ENCODE assay signal across 10 cellular contexts in genomic region chr10:14389981-14390590, GRCh38. TPM values are rescaled to one million over a fixed set of nuclear protein-coding genes. Genes with fewer than 3 reads are reported as not detected.
DNase-seq lines count a peak whose midpoint lies in the region; ATAC-seq lines count a peak whose summit lies in the region.
"Had no signal": no experiment of that assay in that cellular context is flagged by ENCODE, and none has a peak within 500 bp of the region (broad histone marks: within the 10 kb centered on the region; RNA-seq: fewer than 3 reads in every experiment).

No MANE protein-coding gene starts in this region.

- H3K9me3 Mint-ChIP-seq in activated CD4-positive, alpha-beta T cell treated with anti-CD3 and anti-CD28 coated beads for 36 hours (ENCODE audit: low read depth): peaks cover 17% of the 10 kb centered on the region

- H3K4me1 Mint-ChIP-seq in activated CD4-positive, alpha-beta T cell treated with anti-CD3 and anti-CD28 coated beads for 36 hours: peaks cover 43% of the 10 kb centered on the region

- peaks cover 20% of the 10 kb centered on the region for H3K27me3 Mint-ChIP-seq in activated CD4-positive, alpha-beta T cell treated with anti-CD3 and anti-CD28 coated beads for 36 hours

- H3K36me3 Mint-ChIP-seq in activated CD4-positive, alpha-beta T cell treated with anti-CD3 and anti-CD28 coated beads for 36 hours (ENCODE audit: low read depth): peaks cover 2% of the 10 kb centered on the region

- intact Hi-C loops in activated CD4-positive, alpha-beta T cell treated with anti-CD3 and anti-CD28 coated beads for 36 hours (cut with DNase I, micrococcal nuclease): loop anchor here (1.0 to 10.0 kb wide), 10 partner anchors 8 to 752 kb away; no protein-coding TSS in a partner anchor

- in situ Hi-C loops in KBM-7 (cut with MboI; ENCODE audit: low pct_unique_long_range_greater_than_20kb, low sequenced_read_pairs): no loop called here

- ATAC-seq in activated CD4-positive, alpha-beta T cell treated with anti-CD3 and anti-CD28 coated beads for 36 hours: peak; percentile 80
- ATAC-seq in GM21723 (IDR thresholded peaks at IDR 0.05; ENCODE audit: unreplicated experiment) (peak; percentile 93), HG03565 (IDR thresholded peaks at IDR 0.05; ENCODE audit: unreplicated experiment) (peak; percentile 90)

- no peak overlapping the region for H3K4me3 Mint-ChIP-seq in activated CD4-positive, alpha-beta T cell treated with anti-CD3 and anti-CD28 coated beads for 36 hours

- POLR2A ChIA-PET in activated CD4-positive, alpha-beta T cell treated with anti-CD3 and anti-CD28 coated beads for 36 hours (lab: Charles Lee): no interaction called here

- peak; percentile 71 for DNase-seq in activated CD4-positive, alpha-beta T cell treated with anti-CD3 and anti-CD28 coated beads for 36 hours
- DNase-seq in activated CD4-positive, alpha-beta T cell treated with anti-CD3 and anti-CD28 coated beads for 4 hours: no peak
- DNase-seq in stimulated activated CD4-positive, alpha-beta T cell treated with anti-CD3 and anti-CD28 coated beads, Interleukin-4, amount 100 ng/mL, for 24 hours: peak; percentile 68
- DNase-seq in HPDE6-E6E7 (ENCODE audit: extremely low spot score) (no peak), KBM-7 (no peak), DMS153 treated with DMSO at 0.1 percent for 48 hours (lab: John Stamatoyannopoulos, UW; ENCODE audit: unreplicated experiment) (no peak)
- DNase-seq: 8988T, retina had no signal

- H3K27ac Mint-ChIP-seq in activated CD4-positive, alpha-beta T cell treated with anti-CD3 and anti-CD28 coated beads for 36 hours: peak overlapping the region; percentile 28

- CTCF ChIA-PET in activated CD4-positive, alpha-beta T cell treated with anti-CD3 and anti-CD28 coated beads for 36 hours (lab: Charles Lee): no interaction called here

RNA-seq across cellular contexts. Expression of gene FRMD4A, which starts 59.4 kb away (rescaled TPM):
- 1 to 10 TPM in 1 of 2 experiments, under 1 TPM in 1; 0.85 to 1.3 TPM for total RNA-seq in activated CD4-positive, alpha-beta T cell treated with anti-CD3 and anti-CD28 coated beads for 36 hours

Comparison
In these comparisons a context has a peak if more than half of its experiments do, and no peak if none do; other contexts are left out.
1. DNase-seq: peak in activated CD4-positive, alpha-beta T cell treated with anti-CD3 and anti-CD28 coated beads for 36 hours (single experiment) and stimulated activated CD4-positive, alpha-beta T cell treated with anti-CD3 and anti-CD28 coated beads, Interleukin-4, amount 100 ng/mL, for 24 hours (single experiment); none in activated CD4-positive, alpha-beta T cell treated with anti-CD3 and anti-CD28 coated beads for 4 hours (0 of 2), HPDE6-E6E7 (single experiment), KBM-7 (single experiment) and DMS153 treated with DMSO at 0.1 percent for 48 hours (single experiment).
2. Peak in every context shown above with its lines, with median percentiles within 50 percentile points of each other: ATAC-seq.